Comparison of ENCODE assay signal across 21 cellular contexts in genomic region chr12:127388985-127389384, GRCh38.
"Had no signal": no experiment of that assay in that cellular context is flagged by ENCODE, and none has a peak within 500 bp of the region (broad histone marks: within the 10 kb centered on the region; RNA-seq: fewer than 3 reads in every experiment).

No MANE protein-coding gene starts in this region.

- H3K79me2 ChIP-seq: hepatocyte had no signal

- H3K27me3 ChIP-seq: ascending aorta, gastrocnemius medialis, hepatocyte, testis, upper lobe of right lung had no signal

- H3K4me3 ChIP-seq: ascending aorta, gastrocnemius medialis, hepatocyte, lower lobe of right lung, prostate gland, testis, upper lobe of right lung had no signal

- H3K27ac ChIP-seq: ascending aorta, gastrocnemius medialis, hepatocyte, lower lobe of right lung, prostate gland, testis, upper lobe of right lung, WERI-Rb-1 had no signal

- H3K36me3 ChIP-seq: ascending aorta, gastrocnemius medialis, lower lobe of right lung, prostate gland, upper lobe of right lung, WERI-Rb-1 had no signal

- H3K4me1 ChIP-seq: ascending aorta, gastrocnemius medialis, lower lobe of right lung, prostate gland, testis, upper lobe of right lung had no signal

- DNase-seq: activated CD4-positive, alpha-beta T cell treated with anti-CD3 and anti-CD28 coated beads for 4 hours; activated CD8-positive, alpha-beta memory T cell treated with anti-CD3 and anti-CD28 coated beads, Interleukin-2, amount 50 U/mL, for 4 hours; activated CD8-positive, alpha-beta T cell treated with anti-CD3 and anti-CD28 coated beads for 36 hours; activated naive CD4-positive, alpha-beta T cell; caudate nucleus; cortex of kidney; effector CD8-positive, alpha-beta T cell; gastrocnemius medialis; left cardiac atrium; lower lobe of right lung; nephron progenitor cell; stimulated activated CD4-positive, alpha-beta T cell treated with anti-CD3 and anti-CD28 coated beads, Interleukin-2, amount 100 ng/mL, for 48 hours; stimulated activated naive CD8-positive, alpha-beta T cell treated with anti-CD3 and anti-CD28 coated beads, Interleukin-15, amount 100 ng/mL, for 72 hours; SW 1271; testis; upper lobe of right lung; WERI-Rb-1 had no signal

- H2AFZ ChIP-seq: hepatocyte had no signal

- H3K4me2 ChIP-seq: hepatocyte had no signal

- ATAC-seq: activated CD8-positive, alpha-beta T cell treated with anti-CD3 and anti-CD28 coated beads for 36 hours; gastrocnemius medialis; left cardiac atrium; lower lobe of right lung; sciatic nerve; stimulated activated naive CD8-positive, alpha-beta T cell treated with anti-CD3 and anti-CD28 coated beads, Interleukin-15, amount 100 ng/mL, for 72 hours; upper lobe of right lung had no signal

- H3K9me3 ChIP-seq: ascending aorta, gastrocnemius medialis, lower lobe of right lung, prostate gland, testis, upper lobe of right lung had no signal
